13 cellular contexts compared by ENCODE assay signal in the genomic region with DNA sequence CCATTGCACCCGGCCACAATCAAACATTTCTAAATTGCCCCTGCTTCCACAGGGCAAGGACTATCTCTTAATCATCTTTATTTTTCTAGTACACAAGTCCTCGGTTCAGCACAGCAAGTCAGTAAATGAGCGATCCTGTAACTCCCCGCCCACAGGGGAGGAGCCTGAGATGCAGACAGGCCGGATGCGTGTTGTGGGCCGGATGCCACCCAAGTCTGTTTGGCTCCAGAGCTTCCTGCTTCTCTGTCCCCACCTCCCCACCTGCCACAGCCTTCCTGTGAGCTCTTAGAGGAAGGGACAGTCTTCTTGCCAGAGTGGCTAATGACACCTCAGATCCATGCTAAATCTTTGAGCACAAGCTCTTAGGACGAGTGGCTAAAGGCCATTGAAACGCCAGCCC.
DNase-seq lines count a peak whose midpoint lies in the region; ATAC-seq and TF ChIP-seq lines count a peak whose summit lies in the region.
"Had no signal": no experiment of that assay in that cellular context is flagged by ENCODE, and none has a peak within 500 bp of the region (broad histone marks: within the 10 kb centered on the region; RNA-seq: fewer than 3 reads in every experiment).

No MANE protein-coding gene starts in this region.

- H3K4me1 Mint-ChIP-seq in activated CD8-positive, alpha-beta T cell treated with anti-CD3 and anti-CD28 coated beads for 36 hours (ENCODE audit: low read depth): peaks cover 10% of the 10 kb centered on the region

- DNase-seq in activated CD4-positive, alpha-beta T cell treated with anti-CD3 and anti-CD28 coated beads for 48 hours: peak; percentile 30
- no peak for DNase-seq in activated CD4-positive, alpha-beta T cell treated with anti-CD3 and anti-CD28 coated beads, Interleukin-2, amount 50 U/mL, for 4 hours
- DNase-seq in KG1 (lab: John Stamatoyannopoulos, UW) (peak; percentile 22), mesendoderm (peak; percentile 57), left ventricle myocardium superior (no peak), left lung (no peak), GM13976 (ENCODE audit: low spot score) (no peak)
- peak; percentile 59 for DNase-seq in activated CD8-positive, alpha-beta T cell treated with anti-CD3 and anti-CD28 coated beads for 36 hours
- DNase-seq: amygdala, erythroblast, NCI-H1436 treated with DMSO at 0.1 percent for 48 hours, PC-9, small intestine had no signal

- POLR2A ChIA-PET in activated CD8-positive, alpha-beta T cell treated with anti-CD3 and anti-CD28 coated beads for 36 hours (lab: Charles Lee): no interaction called here

- H3K23ac ChIP-seq in mesendoderm (ENCODE audit: low read length): no peak overlapping the region

- H2BK15ac ChIP-seq in mesendoderm (replicated peaks; ENCODE audit: low read depth): no peak overlapping the region

- no peak overlapping the region for H2AK5ac ChIP-seq in mesendoderm (ENCODE audit: low read length)

- H2BK5ac ChIP-seq in mesendoderm (ENCODE audit: low read length): no peak overlapping the region

- no peak overlapping the region for H3K56ac ChIP-seq in mesendoderm (ENCODE audit: low read length)

- no peak overlapping the region for H2BK120ac ChIP-seq in mesendoderm (ENCODE audit: low read depth, low read length)

- no peak overlapping the region for H3K9ac ChIP-seq in mesendoderm (ENCODE audit: low read length)

- peaks cover 1% of the 10 kb centered on the region for H3K36me3 Mint-ChIP-seq in activated CD8-positive, alpha-beta T cell treated with anti-CD3 and anti-CD28 coated beads for 36 hours (ENCODE audit: low read depth)

- H3K4me3 ChIP-seq in mesendoderm (ENCODE audit: low read length) (no peak overlapping the region), left lung (no peak overlapping the region)
- H3K4me3 ChIP-seq: PC-9 had no signal

- H3K36me3 ChIP-seq in mesendoderm (ENCODE audit: control insufficient read depth, insufficient read depth, low read length): no peaks in the 10 kb centered on the region
- H3K36me3 ChIP-seq in left lung: no peaks in the 10 kb centered on the region

- no peak overlapping the region for H3K4me3 Mint-ChIP-seq in activated CD8-positive, alpha-beta T cell treated with anti-CD3 and anti-CD28 coated beads for 36 hours

- no peak overlapping the region for H4K5ac ChIP-seq in mesendoderm (ENCODE audit: low read length)

- no peak overlapping the region for H3K4ac ChIP-seq in mesendoderm (ENCODE audit: low read depth, low read length)

- H3K27me3 ChIP-seq in mesendoderm (ENCODE audit: insufficient read depth, low read length, poor library complexity) (no peaks in the 10 kb centered on the region), left lung (peaks cover 0 to 26% of the 10 kb centered on the region in 2 donors)

- no peaks in the 10 kb centered on the region for H3K79me1 ChIP-seq in mesendoderm (ENCODE audit: low read length)

- no peak overlapping the region for H4K8ac ChIP-seq in mesendoderm (ENCODE audit: low read depth, low read length)

- peak; percentile 89 for ATAC-seq in activated CD8-positive, alpha-beta T cell treated with anti-CD3 and anti-CD28 coated beads for 36 hours
- ATAC-seq in left ventricle myocardium superior (no peak), left lung (no peak)

- TF ChIP-seq CTCF in activated CD8-positive, alpha-beta T cell treated with anti-CD3 and anti-CD28 coated beads for 36 hours (IDR thresholded peaks at IDR 0.05): no peak
- no peak for TF ChIP-seq CTCF in left lung (IDR thresholded peaks at IDR 0.05)
- TF ChIP-seq CTCF in GM13976 (IDR thresholded peaks at IDR 0.05; ENCODE audit: borderline replicate concordance, control extremely low read depth, extremely low read depth, insufficient read depth, missing control alignments): no peak

- H3K27ac Mint-ChIP-seq in activated CD8-positive, alpha-beta T cell treated with anti-CD3 and anti-CD28 coated beads for 36 hours: peak overlapping the region; percentile 32

- in situ Hi-C loops in GM13976 (cut with MboI; ENCODE audit: low sequenced_read_pairs, unreplicated experiment): no loop called here

- H3K9me3 ChIP-seq in left lung: no peaks in the 10 kb centered on the region

- H3K4me1 ChIP-seq in mesendoderm (ENCODE audit: control insufficient read depth, low read depth, low read length) (no peaks in the 10 kb centered on the region), left lung (no peaks in the 10 kb centered on the region)

- H3K9me3 Mint-ChIP-seq in activated CD8-positive, alpha-beta T cell treated with anti-CD3 and anti-CD28 coated beads for 36 hours: peaks cover 6% of the 10 kb centered on the region

- no peaks in the 10 kb centered on the region for H3K27me3 Mint-ChIP-seq in activated CD8-positive, alpha-beta T cell treated with anti-CD3 and anti-CD28 coated beads for 36 hours

- H3K27ac ChIP-seq in mesendoderm (ENCODE audit: low read depth, low read length) (no peak overlapping the region), left lung (no peak overlapping the region)
- H3K27ac ChIP-seq: PC-9 had no signal

- CTCF ChIA-PET in activated CD8-positive, alpha-beta T cell treated with anti-CD3 and anti-CD28 coated beads for 36 hours (lab: Charles Lee): no interaction called here

- no peaks in the 10 kb centered on the region for H3K79me2 ChIP-seq in mesendoderm (ENCODE audit: control insufficient read depth, insufficient read depth, low read length)

- H3K4me2 ChIP-seq in mesendoderm (ENCODE audit: low read length): no peak overlapping the region
- H3K4me2 ChIP-seq: PC-9 had no signal

- no CpG with 5 or more reads among the region's 9 CpGs for WGBS in mesendoderm (ENCODE audit: extremely low coverage, insufficient coverage, low lambda C conversion rate)

- no peak overlapping the region for H3K18ac ChIP-seq in mesendoderm (ENCODE audit: low read length)

- intact Hi-C loops in activated CD8-positive, alpha-beta T cell treated with anti-CD3 and anti-CD28 coated beads for 36 hours (cut with micrococcal nuclease): no loop called here
- intact Hi-C loops in left ventricle myocardium superior (cut with micrococcal nuclease) (no loop called here), left lung (cut with DNase I) (no loop called here)

Comparison
In these comparisons a context has a peak if more than half of its experiments do, and no peak if none do; other contexts are left out.
1. DNase-seq: peak in activated CD4-positive, alpha-beta T cell treated with anti-CD3 and anti-CD28 coated beads for 48 hours (single experiment), KG1 (single experiment), activated CD8-positive, alpha-beta T cell treated with anti-CD3 and anti-CD28 coated beads for 36 hours (single experiment) and mesendoderm (single experiment); none in activated CD4-positive, alpha-beta T cell treated with anti-CD3 and anti-CD28 coated beads, Interleukin-2, amount 50 U/mL, for 4 hours (0 of 2), left ventricle myocardium superior (single experiment), left lung (0 of 2) and GM13976 (single experiment).